23 cellular contexts compared by ENCODE assay signal in genomic region chr10:75465110-75465509, GRCh38. TPM values are rescaled to one million over a fixed set of nuclear protein-coding genes. Genes with fewer than 3 reads are reported as not detected.
DNase-seq lines count a peak whose midpoint lies in the region; ATAC-seq, FAIRE-seq and TF ChIP-seq lines count a peak whose summit lies in the region.
"Had no signal": no experiment of that assay in that cellular context is flagged by ENCODE, and none has a peak within 500 bp of the region (broad histone marks: within the 10 kb centered on the region; RNA-seq: fewer than 3 reads in every experiment).

No MANE protein-coding gene starts in this region.

- H3K36me3 ChIP-seq in esophagus (ENCODE audit: control insufficient read depth in 2 of 2, insufficient read depth in 2 of 2, low read length in 1 of 2) (no peaks in the 10 kb centered on the region), neural progenitor cell (no peaks in the 10 kb centered on the region)
- H3K36me3 ChIP-seq: upper lobe of right lung had no signal

- no peaks in the 10 kb centered on the region for H3K9me3 ChIP-seq in esophagus (ENCODE audit: control insufficient read depth in 2 of 2, insufficient read depth in 1 of 2, low read depth in 1 of 2, low read length in 1 of 2)
- H3K9me3 ChIP-seq in neural progenitor cell (ENCODE audit: low read depth): no peaks in the 10 kb centered on the region
- H3K9me3 ChIP-seq: upper lobe of right lung had no signal

- H3K4me1 Mint-ChIP-seq in neural progenitor cell: peaks cover 18% of the 10 kb centered on the region
- H3K4me1 Mint-ChIP-seq: activated T-helper 17 cell treated with anti-CD3 and anti-CD28 coated beads, Interleukin-2, amount 50 U/mL, for 72 hours had no signal

- no peaks in the 10 kb centered on the region for H3K79me2 ChIP-seq in neural progenitor cell (ENCODE audit: low read depth)

- peaks cover 6% of the 10 kb centered on the region for H3K27me3 Mint-ChIP-seq in neural progenitor cell (ENCODE audit: insufficient read depth, low read depth)

- H3K9ac ChIP-seq in neural progenitor cell: no peak overlapping the region

- H3K27ac Mint-ChIP-seq in neural progenitor cell: peak overlapping the region; percentile 15
- H3K27ac Mint-ChIP-seq: activated T-helper 17 cell treated with anti-CD3 and anti-CD28 coated beads, Interleukin-2, amount 50 U/mL, for 72 hours had no signal

- peaks cover 4 to 6% of the 10 kb centered on the region in 2 donors for H3K4me1 ChIP-seq in esophagus (ENCODE audit: control insufficient read depth in 2 of 2, insufficient read depth in 2 of 2, low read length in 1 of 2)
- H3K4me1 ChIP-seq in neural progenitor cell: peaks cover 12% of the 10 kb centered on the region

- peaks cover 2% of the 10 kb centered on the region for H3K9me3 Mint-ChIP-seq in neural progenitor cell
- H3K9me3 Mint-ChIP-seq: activated T-helper 17 cell treated with anti-CD3 and anti-CD28 coated beads, Interleukin-2, amount 50 U/mL, for 72 hours had no signal

- ATAC-seq in GM18519 (IDR thresholded peaks at IDR 0.05; ENCODE audit: low FRiP score, unreplicated experiment): no peak
- ATAC-seq: activated T-helper 17 cell treated with anti-CD3 and anti-CD28 coated beads, Interleukin-2, amount 50 U/mL, for 72 hours; left cardiac atrium; sciatic nerve; upper lobe of right lung had no signal

- no peaks in the 10 kb centered on the region for H4K20me1 ChIP-seq in neural progenitor cell (ENCODE audit: low read depth)

- no peak overlapping the region for H3K4me2 ChIP-seq in neural progenitor cell

- H3K4me3 Mint-ChIP-seq in neural progenitor cell: no peak overlapping the region
- H3K4me3 Mint-ChIP-seq: activated T-helper 17 cell treated with anti-CD3 and anti-CD28 coated beads, Interleukin-2, amount 50 U/mL, for 72 hours had no signal

- no peaks in the 10 kb centered on the region for H3F3A ChIP-seq in neural progenitor cell (ENCODE audit: low read depth)

- FAIRE-seq in GM12892 (lab: Jason Lieb, UNC): no peak
- FAIRE-seq: TTC549 had no signal

- no peak overlapping the region for H3K4me3 ChIP-seq in esophagus (ENCODE audit: low read depth in 1 of 2, low read length in 2 of 2)
- no peak overlapping the region for H3K4me3 ChIP-seq in neural progenitor cell
- H3K4me3 ChIP-seq: upper lobe of right lung had no signal

- no peaks in the 10 kb centered on the region for H3K27me3 ChIP-seq in esophagus (ENCODE audit: control insufficient read depth in 1 of 2, insufficient read depth in 2 of 2, low read length in 2 of 2)
- H3K27me3 ChIP-seq in neural progenitor cell: no peaks in the 10 kb centered on the region
- H3K27me3 ChIP-seq: upper lobe of right lung had no signal

- TF ChIP-seq POLR2A in GM12892 (IDR thresholded peaks at IDR 0.05; ENCODE audit: low read depth, low read length): no peak

- WGBS in esophagus, 2 donors: 42 to 55% methylated on average over 6 of the region's 6 CpGs

- H3K36me3 Mint-ChIP-seq in neural progenitor cell: no peaks in the 10 kb centered on the region

- H2AFZ ChIP-seq in neural progenitor cell (replicated peaks): peak overlapping the region; percentile 96

- no peak for TF ChIP-seq CTCF in neural progenitor cell (IDR thresholded peaks at IDR 0.05)

- DNase-seq in EH (ENCODE audit: low read depth): peak; percentile 33
- DNase-seq in NOMO-1 (lab: John Stamatoyannopoulos, UW; ENCODE audit: unreplicated experiment in 2 of 2): peak; percentile 45 to 57
- no peak for DNase-seq in neural progenitor cell (ENCODE audit: low spot score)
- no peak for DNase-seq in GM12892 (ENCODE audit: insufficient read length)
- no peak for DNase-seq in cortex of kidney (lab: John Stamatoyannopoulos, UW)
- DNase-seq in T-helper 1 cell: no peak
- DNase-seq: activated CD4-positive, alpha-beta T cell treated with anti-CD3 and anti-CD28 coated beads for 4 hours; C1 segment of cervical spinal cord; dermis blood vessel endothelial cell; H7; left cardiac atrium; NCI-H187; NCI-H226; nucleus accumbens; stimulated activated CD4-positive, alpha-beta T cell treated with anti-CD3 and anti-CD28 coated beads, Interleukin-1b, Interleukin-23, amount 100 ng/mL, for 48 hours; stimulated activated naive CD4-positive, alpha-beta T cell treated with Interleukin-2 at 50 U/mL for 16 hours; upper lobe of right lung had no signal

- H3K27ac ChIP-seq in esophagus (ENCODE audit: low read depth in 2 of 2, low read length in 1 of 2) (peak overlapping the region; percentile 15 to 57), neural progenitor cell (no peak overlapping the region)
- H3K27ac ChIP-seq: RWPE1, upper lobe of right lung had no signal

RNA-seq across cellular contexts. Expression of gene LRMDA, which starts 33.7 kb away (rescaled TPM):
- polyA plus RNA-seq in esophagus: 1 to 10 TPM; 1.8 to 4.0 TPM
- total RNA-seq in neural progenitor cell (ENCODE audit: low replicate concordance): 5.2 TPM in 1 of 2 replicates, not detected in the other
- not detected for polyA plus RNA-seq in GM12892 (2012; ENCODE audit: missing spikeins)
- total RNA-seq: activated T-helper 17 cell treated with anti-CD3 and anti-CD28 coated beads, Interleukin-2, amount 50 U/mL, for 72 hours; H7 had no signal

Comparison
In these comparisons a context has a peak if more than half of its experiments do, and no peak if none do; other contexts are left out.
1. DNase-seq: peak in EH (single experiment) and NOMO-1 (2 of 2); none in neural progenitor cell (single experiment), GM12892 (single experiment), cortex of kidney (single experiment) and T-helper 1 cell (0 of 5).